In genomic region chr3:8987673-8988655, GRCh38 we compare ENCODE assay signal across 8 cellular contexts. TPM values are rescaled to one million over a fixed set of nuclear protein-coding genes. Genes with fewer than 3 reads are reported as not detected.
DNase-seq lines count a peak whose midpoint lies in the region; ATAC-seq and TF ChIP-seq lines count a peak whose summit lies in the region.

No MANE protein-coding gene starts in this region.

- H3K27me3 ChIP-seq in foreskin keratinocyte, result no peaks in the 10 kb centered on the region
- H3K27me3 ChIP-seq in uterus, result no peaks in the 10 kb centered on the region

- no peak for TF ChIP-seq POLR2A in uterus (IDR thresholded peaks at IDR 0.05)

- no peaks in the 10 kb centered on the region for H3K9me3 ChIP-seq in uterus

- H3K36me3 ChIP-seq in uterus, result no peaks in the 10 kb centered on the region

- no peaks in the 10 kb centered on the region for H3K4me1 ChIP-seq in foreskin keratinocyte
- H3K4me1 ChIP-seq in uterus, result no peaks in the 10 kb centered on the region

- intact Hi-C loops in uterus (cut with DNase I; ENCODE audit: low total_unique reads), result no loop called here

- ATAC-seq in GM18873 (IDR thresholded peaks at IDR 0.05; ENCODE audit: low FRiP score, unreplicated experiment) (peak; percentile 69), HG03457 (IDR thresholded peaks at IDR 0.05; ENCODE audit: unreplicated experiment) (peak; percentile 65), foreskin keratinocyte (peak; percentile 82)

- no peak overlapping the region for H3K27ac ChIP-seq in foreskin keratinocyte
- H3K27ac ChIP-seq in uterus, result no peak overlapping the region

- peak; percentile 81 for TF ChIP-seq CTCF in AG10803 (conservative IDR thresholded peaks at IDR 0.05; ENCODE audit: low read length)
- peak; percentile 87 for TF ChIP-seq CTCF in foreskin keratinocyte (conservative IDR thresholded peaks at IDR 0.05)
- peak; percentile 45 to 73 (median 56) for TF ChIP-seq CTCF in uterus (IDR thresholded peaks at IDR 0.05)

- H3K4me3 ChIP-seq in AG10803 (ENCODE audit: low read length), result no peak overlapping the region
- no peak overlapping the region for H3K4me3 ChIP-seq in uterus

- DNase-seq in AG10803 (ENCODE audit: low read depth) (peak; percentile 41), OCI-M1 (lab: John Stamatoyannopoulos, UW) (peak; percentile 82), foreskin keratinocyte (peak in 1 of 2 donors; percentile 31), nucleus accumbens (lab: John Stamatoyannopoulos, UW) (peak in 44 of 56 donors; percentile 9 to 84 (median 40)), uterus (peak; percentile 49 to 50)
- peak; percentile 84 for DNase-seq in activated effector memory CD4-positive, alpha-beta T cell treated with anti-CD3 and anti-CD28 coated beads, Interleukin-2, amount 50 U/mL, for 16 hours

RNA-seq across cellular contexts. Expression of gene RAD18, which starts 24.7 kb away (rescaled TPM):
- total RNA-seq in foreskin keratinocyte (23.3 and 23.5 TPM in 2 replicates), uterus (10 to 100 TPM in 3 of 4 donors, 1 to 10 TPM in 1; 5.3 to 17.6 (median 11.6) TPM)
- polyA plus RNA-seq in foreskin keratinocyte, result 6.7 and 7.8 TPM in 2 replicates
